In the genomic region with DNA sequence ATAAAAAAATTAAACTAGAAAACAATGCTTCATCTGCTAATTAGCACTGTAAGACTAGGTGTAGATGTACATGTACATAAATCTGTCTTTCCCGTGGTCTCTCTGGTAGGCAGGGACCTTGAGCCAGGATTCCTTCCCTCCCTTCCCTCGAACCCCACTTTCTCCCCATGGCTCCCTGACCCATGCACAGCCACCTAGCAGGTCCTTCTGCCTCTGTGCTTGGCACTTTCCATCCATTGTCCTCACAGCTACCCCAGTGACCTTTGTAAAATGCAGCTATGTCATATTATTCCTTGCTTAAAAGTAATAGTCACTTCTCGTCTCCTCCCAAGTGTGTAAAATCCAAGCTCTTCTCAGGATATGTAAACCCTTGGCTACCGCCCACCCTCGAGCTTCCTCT, we compare ENCODE assay signal across 9 cellular contexts.
"Had no signal": no experiment of that assay in that cellular context is flagged by ENCODE, and none has a peak within 500 bp of the region (broad histone marks: within the 10 kb centered on the region; RNA-seq: fewer than 3 reads in every experiment).

No MANE protein-coding gene starts in this region.

- ATAC-seq: GM23338, HCT116 had no signal

- H2AFZ ChIP-seq: GM23338 had no signal

- H3K4me2 ChIP-seq: GM23338 had no signal

- H3K36me3 Mint-ChIP-seq: IgD-negative memory B cell had no signal

- H3K27me3 Mint-ChIP-seq: IgD-negative memory B cell had no signal

- H3K4me3 ChIP-seq: GM23338, HAP-1 had no signal

- H3K4me1 Mint-ChIP-seq: IgD-negative memory B cell had no signal

- H3K4me3 Mint-ChIP-seq: GM23338, HFFc6, IgD-negative memory B cell had no signal

- DNase-seq: H7, HFFc6, KG1 had no signal

- FAIRE-seq: HepG2, HTR-8/SVneo had no signal

- H3K9me3 Mint-ChIP-seq: GM23338, HFFc6, IgD-negative memory B cell had no signal

- H3K36me3 ChIP-seq: HAP-1 had no signal

- H3K9me3 ChIP-seq: HAP-1 had no signal

- H3K27ac Mint-ChIP-seq: GM23338, HFFc6, IgD-negative memory B cell had no signal
